Comparison of ENCODE assay signal across 9 cellular contexts in the genomic region with DNA sequence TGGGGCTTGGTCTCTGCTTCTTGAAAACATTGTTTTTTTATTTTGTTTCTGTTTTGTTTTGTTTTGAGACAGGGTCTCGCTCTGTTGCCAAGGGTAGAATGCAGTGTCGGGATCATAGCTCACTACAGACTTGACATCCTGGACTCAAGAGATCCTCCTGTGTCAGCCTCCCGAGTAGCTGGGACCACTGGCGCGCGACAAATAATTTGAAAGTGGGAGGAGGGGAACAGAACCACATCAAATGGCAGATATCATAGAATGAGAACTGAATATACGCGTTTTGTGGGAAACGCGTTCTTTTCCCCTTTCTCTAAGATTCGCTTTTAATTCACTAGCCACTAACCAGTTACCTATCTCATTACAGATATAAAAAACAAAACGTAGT. TPM values are rescaled to one million over a fixed set of nuclear protein-coding genes. Genes with fewer than 3 reads are reported as not detected.
A peak's percentile ranks its signal among the peaks of the same experiment; 100 is the strongest.
DNase-seq lines count a peak whose midpoint lies in the region; ATAC-seq and TF ChIP-seq lines count a peak whose summit lies in the region.
"Had no signal": no experiment of that assay in that cellular context is flagged by ENCODE, and none has a peak within 500 bp of the region (broad histone marks: within the 10 kb centered on the region; RNA-seq: fewer than 3 reads in every experiment).

No MANE protein-coding gene starts in this region.

- H2BK120ac ChIP-seq in neuronal stem cell (ENCODE audit: low read depth, low read length) = no peak overlapping the region

- H4K20me1 ChIP-seq in OCI-LY7 (ENCODE audit: insufficient read depth, low read length) = peaks cover 10% of the 10 kb centered on the region; the same call in 1 of the 2 replicates

- peak overlapping the region; percentile 73 for H3K27ac ChIP-seq in OCI-LY7 (ENCODE audit: low read depth, low read length, poor library complexity, severe bottlenecking)
- H3K27ac ChIP-seq in neuronal stem cell (replicated peaks; ENCODE audit: low read length) = no peak overlapping the region

- CTCF ChIA-PET in OCI-LY7 (lab: Charles Lee; ENCODE audit: unreplicated experiment) = interaction anchor here (1.1 to 1.4 kb wide), 2 partner anchors 94 to 227 kb away, joined by 3 read pairs; no protein-coding TSS in a partner anchor

- no peak for ATAC-seq in HG02759 (IDR thresholded peaks at IDR 0.05; ENCODE audit: unreplicated experiment)

- peak overlapping the region; percentile 90 for H3K4me3 Mint-ChIP-seq in endothelial cell (ENCODE audit: unreplicated experiment)

- peaks cover 6% of the 10 kb centered on the region for H3K36me3 Mint-ChIP-seq in endothelial cell (ENCODE audit: low read depth, unreplicated experiment)

- no peaks in the 10 kb centered on the region for H3K9me3 Mint-ChIP-seq in endothelial cell (ENCODE audit: unreplicated experiment)

- POLR2A ChIA-PET in OCI-LY7 (lab: Charles Lee) = interaction anchor here (0.6 to 2.0 kb wide), 2 partner anchors 33 to 90 kb away, joined by 3 to 5 read pairs; no protein-coding TSS in a partner anchor

- H3K9ac ChIP-seq in ES-I3 (ENCODE audit: low read depth, low read length) (peak overlapping the region; percentile 54), neuronal stem cell (ENCODE audit: low read depth, low read length, poor library complexity) (peak overlapping the region; percentile 65)

- peaks cover 1% of the 10 kb centered on the region for H3K27me3 Mint-ChIP-seq in endothelial cell (ENCODE audit: unreplicated experiment)

- H4K91ac ChIP-seq in neuronal stem cell (ENCODE audit: low read depth, low read length, poor library complexity) = no peak overlapping the region

- WGBS in neuronal stem cell (ENCODE audit: extremely low coverage in 2 of 2, insufficient read length in 2 of 2, insufficient replicate concordance in 1 of 2), 2 donors = no CpG with 5 or more reads among the region's 12 CpGs

- H2AK5ac ChIP-seq in neuronal stem cell (ENCODE audit: low read depth, low read length) = no peak overlapping the region

- H3K79me1 ChIP-seq in neuronal stem cell (ENCODE audit: low read depth, low read length) = no peaks in the 10 kb centered on the region

- peak overlapping the region; percentile 38 for H3K18ac ChIP-seq in neuronal stem cell (ENCODE audit: low read length)

- peaks cover 0 to 51% (median 13%) of the 10 kb centered on the region in 3 experiments for H3K27me3 ChIP-seq in neuronal stem cell (ENCODE audit: control insufficient read depth in 3 of 3, insufficient read depth in 3 of 3, low read depth in 1 of 3, low read length in 3 of 3)

- no peaks in the 10 kb centered on the region for H3K9me3 ChIP-seq in ES-I3 (ENCODE audit: control insufficient read depth, insufficient read depth, low read length)
- no peaks in the 10 kb centered on the region for H3K9me3 ChIP-seq in OCI-LY7 (ENCODE audit: low read length)
- no peaks in the 10 kb centered on the region for H3K9me3 ChIP-seq in neuronal stem cell (replicated peaks in 1 of 2; ENCODE audit: control insufficient read depth in 2 of 2, insufficient read depth in 1 of 2, low read depth in 1 of 2, low read length in 2 of 2)

- H3K4me2 ChIP-seq in OCI-LY7 (ENCODE audit: low read length) (peak overlapping the region; percentile 75), neuronal stem cell (ENCODE audit: insufficient read depth, low read length, poor library complexity, severe bottlenecking) (peak overlapping the region; percentile 82)

- DNase-seq in OCI-LY7 (ENCODE audit: low spot score) (no peak), endothelial cell (ENCODE audit: low spot score) (no peak), neuronal stem cell (ENCODE audit: low spot score) (no peak), SKM-1 treated with dmso at 0.1 percent for 144 hours (lab: John Stamatoyannopoulos, UW; ENCODE audit: unreplicated experiment) (no peak), anterior cingulate cortex (lab: John Stamatoyannopoulos, UW) (no peak), AG08396 (ENCODE audit: low spot score) (no peak)

- H3K36me3 ChIP-seq in ES-I3 (ENCODE audit: insufficient read depth, low read length) (no peaks in the 10 kb centered on the region), OCI-LY7 (ENCODE audit: insufficient read depth, low read length) (peaks cover 6% of the 10 kb centered on the region; the same call in 1 of the 2 replicates), neuronal stem cell (replicated peaks in 1 of 2; ENCODE audit: control insufficient read depth in 2 of 2, insufficient read depth in 2 of 2, low read length in 2 of 2) (no peaks in the 10 kb centered on the region)

- H2BK5ac ChIP-seq in neuronal stem cell (ENCODE audit: low read length) = no peak overlapping the region

- peaks cover 30% of the 10 kb centered on the region for H3K79me2 ChIP-seq in OCI-LY7 (ENCODE audit: insufficient read depth, low read depth, low read length)

- H2AFZ ChIP-seq in OCI-LY7 (ENCODE audit: low read length) (peak overlapping the region; percentile 92), neuronal stem cell (ENCODE audit: low read length) (peak overlapping the region; percentile 96)

- no peak overlapping the region for H3K14ac ChIP-seq in neuronal stem cell (ENCODE audit: low read length)

- H3K9me2 ChIP-seq in OCI-LY7 (ENCODE audit: insufficient read depth, low read length) = no peaks in the 10 kb centered on the region

- peak overlapping the region; percentile 90 for H3K4me3 ChIP-seq in OCI-LY7 (ENCODE audit: low read depth, low read length, poor library complexity, severe bottlenecking)
- peak overlapping the region; percentile 73 to 78 for H3K4me3 ChIP-seq in neuronal stem cell (ENCODE audit: low read length in 2 of 2)

- H3K4ac ChIP-seq in neuronal stem cell (ENCODE audit: low read length) = no peak overlapping the region

- TF ChIP-seq CTCF in OCI-LY7 (conservative IDR thresholded peaks at IDR 0.05; ENCODE audit: low read length) (no peak), endothelial cell (IDR thresholded peaks at IDR 0.05; ENCODE audit: unreplicated experiment) (no peak)

- no TSS peak for BruUV-seq in OCI-LY7 (replicated peaks; lab: Mats Ljungman, UMichigan)

- H2BK12ac ChIP-seq in neuronal stem cell (ENCODE audit: low read length) = no peak overlapping the region

- H3K27ac Mint-ChIP-seq in endothelial cell (ENCODE audit: unreplicated experiment) = peak overlapping the region; percentile 75

- intact Hi-C loops in OCI-LY7 (cut with micrococcal nuclease; ENCODE audit: unreplicated experiment) = no loop called here

- H3K4me1 Mint-ChIP-seq in endothelial cell (ENCODE audit: unreplicated experiment) = peaks cover 16% of the 10 kb centered on the region

- peak overlapping the region; percentile 8 for H2BK15ac ChIP-seq in neuronal stem cell (ENCODE audit: low read length)

- no peak overlapping the region for H4K8ac ChIP-seq in neuronal stem cell (ENCODE audit: low read depth, low read length)

- no peak overlapping the region for H3K23ac ChIP-seq in neuronal stem cell (ENCODE audit: low read depth, low read length, poor library complexity)

- H3K4me1 ChIP-seq in ES-I3 (ENCODE audit: insufficient read depth, low read length) = no peaks in the 10 kb centered on the region; the same call in 1 of the 2 replicates
- H3K4me1 ChIP-seq in OCI-LY7 (ENCODE audit: insufficient read depth, low read length, poor library complexity, severe bottlenecking) = peaks cover 25% of the 10 kb centered on the region
- H3K4me1 ChIP-seq in neuronal stem cell (ENCODE audit: control insufficient read depth in 2 of 2, insufficient read depth in 1 of 2, low read depth in 1 of 2, low read length in 2 of 2) = peaks cover 0 to 2% of the 10 kb centered on the region in 2 donors

RNA-seq across cellular contexts. Expression of a gene that starts 0.6 kb away (rescaled TPM):
- 30.9 and 44.4 TPM in 2 replicates for total RNA-seq in OCI-LY7 (2014; rRNA removed; shearing (Covaris generic))
- 60.6 and 66.8 TPM in 2 replicates for total RNA-seq in OCI-LY7 (2022)
- 50.9 TPM for total RNA-seq in endothelial cell (ENCODE audit: unreplicated experiment)
- polyA plus RNA-seq in neuronal stem cell (2013, experiment 1 of 2) = 11.5 TPM
- polyA plus RNA-seq in neuronal stem cell (2013, experiment 2 of 2) = 11.7 TPM

RNA-seq across cellular contexts. Expression of a gene that starts 5.9 kb away (rescaled TPM):
- not detected in 2 replicates for total RNA-seq in OCI-LY7 (2014; rRNA removed; shearing (Covaris generic))
- not detected in 2 replicates for total RNA-seq in OCI-LY7 (2022)
- 0.18 TPM for total RNA-seq in endothelial cell (ENCODE audit: unreplicated experiment)
- polyA plus RNA-seq in neuronal stem cell (2013, experiment 1 of 2) = not detected
- not detected for polyA plus RNA-seq in neuronal stem cell (2013, experiment 2 of 2)
- total RNA-seq: LHCN-M2 had no signal
